Comparison of ENCODE assay signal across 10 cellular contexts in genomic region chr15:98713585-98714001, GRCh38.
DNase-seq lines count a peak whose midpoint lies in the region; ATAC-seq lines count a peak whose summit lies in the region.
"Had no signal": no experiment of that assay in that cellular context is flagged by ENCODE, and none has a peak within 500 bp of the region (broad histone marks: within the 10 kb centered on the region; RNA-seq: fewer than 3 reads in every experiment).

No MANE protein-coding gene starts in this region.

- H3K9me3 ChIP-seq in muscle layer of colon (ENCODE audit: low read length): no peaks in the 10 kb centered on the region

- ATAC-seq in HG03460 (IDR thresholded peaks at IDR 0.05; ENCODE audit: unreplicated experiment): peak; percentile 77
- no peak for ATAC-seq in HG03039 (IDR thresholded peaks at IDR 0.05; ENCODE audit: unreplicated experiment)

- no peak overlapping the region for H3K9ac ChIP-seq in muscle layer of colon (ENCODE audit: low read length)

- H3K4me1 ChIP-seq in muscle layer of colon (ENCODE audit: insufficient read depth, low read length): peaks cover 56% of the 10 kb centered on the region

- DNase-seq in Daoy (ENCODE audit: low read depth) (peak; percentile 11), dermis blood vessel endothelial cell (peak; percentile 56), NCI-H1048 (lab: John Stamatoyannopoulos, UW) (no peak), G401 (ENCODE audit: low spot score) (no peak)
- DNase-seq in stimulated activated naive CD4-positive, alpha-beta T cell treated with Interleukin-2 at 50 U/mL for 16 hours (lab: John Stamatoyannopoulos, UW): no peak
- DNase-seq: SHP77; stimulated activated CD4-positive, alpha-beta T cell treated with anti-CD3 and anti-CD28 coated beads, Interleukin-4, amount 100 ng/mL, for 4 hours had no signal

- in situ Hi-C loops in G401 (cut with HindIII; ENCODE audit: low sequenced_read_pairs): no loop called here

- H3K27me3 ChIP-seq in muscle layer of colon (ENCODE audit: control insufficient read depth in 1 of 2, insufficient read depth in 2 of 2, low read length in 2 of 2): no peaks in the 10 kb centered on the region

- no peaks in the 10 kb centered on the region for H3K36me3 ChIP-seq in muscle layer of colon (ENCODE audit: insufficient read depth, low read length)

- no peak overlapping the region for H3K4me3 ChIP-seq in muscle layer of colon (ENCODE audit: low read depth in 1 of 2, low read length in 2 of 2)

- H3K27ac ChIP-seq in muscle layer of colon (ENCODE audit: low read depth, low read length): peak overlapping the region; percentile 16

Comparison
In these comparisons a context has a peak if more than half of its experiments do, and no peak if none do; other contexts are left out.
1. DNase-seq: peak in Daoy (single experiment) and dermis blood vessel endothelial cell (single experiment); none in stimulated activated naive CD4-positive, alpha-beta T cell treated with Interleukin-2 at 50 U/mL for 16 hours (single experiment), NCI-H1048 (single experiment) and G401 (single experiment).